Comparison of ENCODE assay signal across 14 cellular contexts in genomic region chr17:75373290-75373689, GRCh38.
"Had no signal": no experiment of that assay in that cellular context is flagged by ENCODE, and none has a peak within 500 bp of the region (broad histone marks: within the 10 kb centered on the region; RNA-seq: fewer than 3 reads in every experiment).

No MANE protein-coding gene starts in this region.

- H3K4me3 Mint-ChIP-seq: activated naive CD4-positive, alpha-beta T cell treated with anti-CD3 and anti-CD28 coated beads for 36 hours; mesothelial cell of epicardium; nephron progenitor cell; T-helper 17 cell; type B pancreatic cell had no signal

- H3K27me3 Mint-ChIP-seq: T-helper 17 cell, type B pancreatic cell had no signal

- H3K27ac ChIP-seq: body of pancreas, stomach, WERI-Rb-1 had no signal

- H3K9me3 Mint-ChIP-seq: activated naive CD4-positive, alpha-beta T cell treated with anti-CD3 and anti-CD28 coated beads for 36 hours; mesothelial cell of epicardium; nephron progenitor cell; type B pancreatic cell had no signal

- H3K4me3 ChIP-seq: body of pancreas, lung, stomach had no signal

- H3K27me3 ChIP-seq: body of pancreas, stomach had no signal

- H3K27ac Mint-ChIP-seq: activated naive CD4-positive, alpha-beta T cell treated with anti-CD3 and anti-CD28 coated beads for 36 hours; mesothelial cell of epicardium; nephron progenitor cell; type B pancreatic cell had no signal

- ATAC-seq: body of pancreas, left colon, T-helper 17 cell had no signal

- DNase-seq: activated CD4-positive, alpha-beta T cell treated with anti-CD3 and anti-CD28 coated beads, Interleukin-2, amount 50 U/mL, for 4 hours; activated naive CD4-positive, alpha-beta T cell treated with anti-CD3 and anti-CD28 coated beads for 36 hours; body of pancreas; caudate nucleus; left colon; nephron progenitor cell; retina; stimulated activated CD4-positive, alpha-beta T cell treated with anti-CD3 and anti-CD28 coated beads, Interleukin-2, amount 100 ng/mL, for 24 hours; stomach; T-helper 17 cell; WERI-Rb-1 had no signal

- H3K9me3 ChIP-seq: body of pancreas, stomach had no signal

- H3K4me1 Mint-ChIP-seq: mesothelial cell of epicardium had no signal
